Comparison of ENCODE assay signal across 11 cellular contexts in the genomic region with DNA sequence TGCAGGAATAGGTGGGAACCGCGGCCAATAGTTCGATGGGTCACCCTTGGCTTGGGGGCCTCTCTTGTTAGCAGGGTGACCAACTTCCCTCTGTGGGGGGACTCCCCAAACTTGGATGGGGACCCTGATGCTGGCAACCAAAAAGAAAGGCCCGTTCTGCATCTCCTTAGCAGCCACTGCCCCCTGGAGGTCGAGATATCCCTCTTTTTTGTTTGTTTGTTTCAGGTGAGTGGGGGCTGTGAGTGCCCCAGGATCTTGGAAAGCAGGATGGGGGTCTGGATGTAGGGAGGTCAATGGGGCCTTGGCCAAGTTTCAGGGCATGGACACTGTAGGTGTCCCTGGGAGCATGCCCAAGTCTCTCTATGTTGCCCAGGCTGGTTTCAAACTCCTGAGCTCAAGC. TPM values are rescaled to one million over a fixed set of nuclear protein-coding genes. Genes with fewer than 3 reads are reported as not detected.
A peak's percentile ranks its signal among the peaks of the same experiment; 100 is the strongest.
DNase-seq lines count a peak whose midpoint lies in the region; ATAC-seq and TF ChIP-seq lines count a peak whose summit lies in the region.
"Had no signal": no experiment of that assay in that cellular context is flagged by ENCODE, and none has a peak within 500 bp of the region (broad histone marks: within the 10 kb centered on the region; RNA-seq: fewer than 3 reads in every experiment).

No MANE protein-coding gene starts in this region.

- no peak overlapping the region for H3K4me3 ChIP-seq in DND-41 (ENCODE audit: low read depth in 1 of 2, low read length in 2 of 2)
- H3K4me3 ChIP-seq in IMR-90 (ENCODE audit: insufficient read depth, low read depth, low read length) = no peak overlapping the region
- H3K4me3 ChIP-seq in adrenal gland = no peak overlapping the region
- H3K4me3 ChIP-seq in liver (ENCODE audit: low read depth in 1 of 3, low read length in 3 of 3) = no peak overlapping the region
- H3K4me3 ChIP-seq: pancreas had no signal

- no peak overlapping the region for H3K4me2 ChIP-seq in DND-41 (ENCODE audit: insufficient read depth, low read length)
- no peak overlapping the region for H3K4me2 ChIP-seq in IMR-90 (ENCODE audit: low read depth, low read length)

- H2BK20ac ChIP-seq in IMR-90 (ENCODE audit: low read depth, low read length) = peak overlapping the region; percentile 14; the same call in 1 of the 2 replicates

- no peak overlapping the region for H3K27ac ChIP-seq in DND-41 (ENCODE audit: low read length)
- no peak overlapping the region for H3K27ac ChIP-seq in IMR-90 (ENCODE audit: insufficient read depth, low read length)
- no peak overlapping the region for H3K27ac ChIP-seq in adrenal gland
- no peak overlapping the region for H3K27ac ChIP-seq in liver (ENCODE audit: low read depth in 1 of 2, low read length in 2 of 2)
- H3K27ac ChIP-seq: pancreas had no signal

- H4K20me1 ChIP-seq in DND-41 (ENCODE audit: insufficient read depth, low read length) (peaks cover 3% of the 10 kb centered on the region; the same call in 1 of the 2 replicates), IMR-90 (ENCODE audit: insufficient read depth, low read length) (no peaks in the 10 kb centered on the region)

- no peak overlapping the region for H2AFZ ChIP-seq in DND-41 (ENCODE audit: low read depth, low read length)
- H2AFZ ChIP-seq in IMR-90 (replicated peaks; ENCODE audit: low read length, poor library complexity) = peak overlapping the region; percentile 51

- H3K36me3 ChIP-seq in DND-41 (ENCODE audit: insufficient read depth, low read length) (peaks cover 14% of the 10 kb centered on the region), IMR-90 (ENCODE audit: control insufficient read depth, insufficient read depth, low read length) (no peaks in the 10 kb centered on the region), adrenal gland (replicated peaks in 1 of 2) (no peaks in the 10 kb centered on the region), liver (ENCODE audit: control insufficient read depth in 4 of 4, insufficient read depth in 3 of 4, low read depth in 1 of 4, low read length in 3 of 4) (peaks cover 0 to 2% (median 0%) of the 10 kb centered on the region in 4 donors)
- H3K36me3 ChIP-seq: pancreas had no signal

- H2BK5ac ChIP-seq in IMR-90 (ENCODE audit: low read depth, low read length, poor library complexity, severe bottlenecking) = no peak overlapping the region

- H3K14ac ChIP-seq in IMR-90 (replicated peaks; ENCODE audit: low read depth, low read length) = no peak overlapping the region

- CTCF ChIA-PET in IMR-90 (lab: Yijun Ruan, JAX) = interaction anchor here (0.6 to 0.9 kb wide), 2 partner anchors 82 to 117 kb away, joined by 3 to 4 read pairs; no protein-coding TSS in a partner anchor

- in situ Hi-C loops in IMR-90 (cut with MboI; ENCODE audit: low sequenced_read_pairs) = no loop called here

- H3K4me1 ChIP-seq in DND-41 (ENCODE audit: insufficient read depth, low read length) = no peaks in the 10 kb centered on the region
- H3K4me1 ChIP-seq in IMR-90 (ENCODE audit: control insufficient read depth, insufficient read depth, low read length) = peaks cover 15% of the 10 kb centered on the region
- H3K4me1 ChIP-seq in adrenal gland (replicated peaks in 1 of 2) = peaks cover 12 to 16% of the 10 kb centered on the region in 2 donors
- peaks cover 1 to 6% (median 3%) of the 10 kb centered on the region in 4 donors for H3K4me1 ChIP-seq in liver (ENCODE audit: control insufficient read depth in 4 of 4, insufficient read depth in 4 of 4, low read length in 3 of 4)

- no TSS peak for BruUV-seq in IMR-90 (replicated peaks; lab: Mats Ljungman, UMichigan)

- no peak overlapping the region for H3K18ac ChIP-seq in IMR-90 (ENCODE audit: low read depth, low read length)

- H3K56ac ChIP-seq in IMR-90 (ENCODE audit: extremely low read depth, insufficient read depth, low read length) = no peak overlapping the region

- 100% methylated on average over 3 of the region's 5 CpGs; no CpG with 5 or more reads in 1 of the 2 experiments for WGBS in IMR-90 (ENCODE audit: extremely low coverage in 2 of 2, insufficient read length in 1 of 2), 2 experiments
- WGBS in adrenal gland, 4 donors = 54 to 63% (median 57%) methylated on average over 4 to 5 of the region's 5 CpGs
- WGBS in liver = 57% methylated on average over 5 of the region's 5 CpGs

- dilution Hi-C loops in IMR-90 (cut with HindIII; ENCODE audit: low sequenced_read_pairs, unreplicated experiment) = no loop called here

- H3K4ac ChIP-seq in IMR-90 (ENCODE audit: low read depth, low read length) = peak overlapping the region; percentile 67; the same call in 1 of the 2 replicates

- no peak overlapping the region for H2AK9ac ChIP-seq in IMR-90 (replicated peaks; ENCODE audit: low read depth, low read length, poor library complexity)

- no peak overlapping the region; the same call in 2 of the 3 replicates for H2BK15ac ChIP-seq in IMR-90 (ENCODE audit: low read depth, low read length)

- TF ChIP-seq CTCF in DND-41 (IDR thresholded peaks at IDR 0.05; ENCODE audit: borderline replicate concordance, extremely low read depth, low read length, poor library complexity, severe bottlenecking) (peak; percentile 52), IMR-90 (conservative IDR thresholded peaks at IDR 0.05; ENCODE audit: low read depth, low read length) (peak; percentile 52), adrenal gland (IDR thresholded peaks at IDR 0.05) (peak in 5 of 6 experiments; percentile 16 to 50 (median 39)), liver (IDR thresholded peaks at IDR 0.05; ENCODE audit: low read depth, low read length, missing input control) (no peak)

- H3K79me1 ChIP-seq in IMR-90 (ENCODE audit: low read depth in 1 of 2, low read length in 2 of 2) = peaks cover 0 to 3% of the 10 kb centered on the region in 2 experiments; a peak in 2 of 4 replicates

- TF ChIP-seq RAD21 in IMR-90 (IDR thresholded peaks at IDR 0.05; ENCODE audit: low read length) = peak; percentile 61
- TF ChIP-seq RAD21 in liver (IDR thresholded peaks at IDR 0.05) = peak; percentile 48 to 65

- H2AK5ac ChIP-seq in IMR-90 (ENCODE audit: low read depth, low read length) = peak overlapping the region; percentile 92

- peaks cover 6% of the 10 kb centered on the region; the same call in 1 of the 2 replicates for H3K9me1 ChIP-seq in IMR-90 (ENCODE audit: insufficient read depth, low read length)

- intact Hi-C loops in IMR-90 (cut with micrococcal nuclease) = loop anchor here (10.0 kb wide), 2 partner anchors 169 to 221 kb away; no protein-coding TSS in a partner anchor
- intact Hi-C loops in adrenal gland (cut with DNase I) = loop anchor here in 1 of 2 donors (10.0 kb wide), 1 partner anchor 231 kb away; no protein-coding TSS in a partner anchor

- no peak overlapping the region for H4K5ac ChIP-seq in IMR-90 (ENCODE audit: low read depth, low read length)

- H3K9me3 ChIP-seq in DND-41 (ENCODE audit: insufficient read depth, low read length, severe bottlenecking) = no peaks in the 10 kb centered on the region
- H3K9me3 ChIP-seq in IMR-90 (ENCODE audit: control insufficient read depth, insufficient read depth, low read length) = 0 out of 2 replicates have a peak, but pooled peaks cover 2% of the 10 kb centered on the region
- H3K9me3 ChIP-seq in adrenal gland (replicated peaks in 1 of 3) = no peaks in the 10 kb centered on the region
- no peaks in the 10 kb centered on the region for H3K9me3 ChIP-seq in liver (ENCODE audit: control insufficient read depth in 4 of 4, low read length in 3 of 4)
- H3K9me3 ChIP-seq: pancreas had no signal

- no peaks in the 10 kb centered on the region for H3K79me2 ChIP-seq in DND-41 (ENCODE audit: insufficient read depth, low read length)

- POLR2A ChIA-PET in IMR-90 (lab: Charles Lee; ENCODE audit: unreplicated experiment) = no interaction called here

- TF ChIP-seq POLR2A in IMR-90 (IDR thresholded peaks at IDR 0.05; ENCODE audit: low read depth, low read length) (no peak), adrenal gland (IDR thresholded peaks at IDR 0.05) (no peak)

- H4K8ac ChIP-seq in IMR-90 (ENCODE audit: low read depth in 2 of 2, low read length in 2 of 2) = no peak overlapping the region

- H3K9ac ChIP-seq in DND-41 (ENCODE audit: low read depth, low read length) (no peak overlapping the region), IMR-90 (ENCODE audit: low read depth, low read length) (no peak overlapping the region), liver (ENCODE audit: low read depth in 1 of 2, low read length in 2 of 2) (no peak overlapping the region)

- no peak overlapping the region for H2BK120ac ChIP-seq in IMR-90 (ENCODE audit: low read depth, low read length)

- no peak overlapping the region for H3K23ac ChIP-seq in IMR-90 (ENCODE audit: low read depth, low read length)

- H3K27me3 ChIP-seq in DND-41 (ENCODE audit: insufficient read depth, low read length, poor library complexity) = no peaks in the 10 kb centered on the region
- H3K27me3 ChIP-seq in IMR-90 (ENCODE audit: control insufficient read depth, insufficient read depth, low read length) = no peaks in the 10 kb centered on the region
- H3K27me3 ChIP-seq in adrenal gland = no peaks in the 10 kb centered on the region
- no peaks in the 10 kb centered on the region for H3K27me3 ChIP-seq in liver (ENCODE audit: control insufficient read depth in 4 of 4, insufficient read depth in 4 of 4, low read length in 3 of 4)
- H3K27me3 ChIP-seq: pancreas had no signal

- peak; percentile 29 for DNase-seq in DND-41
- no peak for DNase-seq in IMR-90
- DNase-seq in adrenal gland = no peak
- no peak for DNase-seq in DMS153 (lab: John Stamatoyannopoulos, UW)
- no peak for DNase-seq in UCSD-AML1 (lab: John Stamatoyannopoulos, UW; ENCODE audit: unreplicated experiment)
- no peak for DNase-seq in DMS53 (lab: John Stamatoyannopoulos, UW)
- DNase-seq: NCI-H526 treated with DMSO at 0.1 percent for 48 hours, pancreas had no signal

- no peak overlapping the region for H4K91ac ChIP-seq in IMR-90 (ENCODE audit: insufficient read depth, low read depth, low read length)

- ATAC-seq in DND-41 (ENCODE audit: insufficient read depth, low read depth) = no peak
- ATAC-seq in IMR-90 (ENCODE audit: low read depth) = no peak
- ATAC-seq in HG03097 (IDR thresholded peaks at IDR 0.05; ENCODE audit: low FRiP score, unreplicated experiment) = no peak
- ATAC-seq: pancreas; stimulated activated naive CD8-positive, alpha-beta T cell treated with anti-CD3 and anti-CD28 coated beads, Interleukin-15, amount 100 ng/mL, for 72 hours had no signal

RNA-seq across cellular contexts. Expression of gene CRTC1, which starts 7.7 kb away (rescaled TPM):
- total RNA-seq in IMR-90 (2012; rRNA removed) (0.18 and 0.28 TPM in 2 replicates), adrenal gland (10 to 100 TPM in 6 of 8 donors, 1 to 10 TPM in 2; 6.0 to 22.5 (median 10.3) TPM), liver (1 to 10 TPM; 1.5 to 2.2 TPM)
- polyA plus RNA-seq in IMR-90 (2012; rRNA removed) (5.7 and 6.5 TPM in 2 replicates), adrenal gland (10 to 100 TPM in 2 of 3 donors, 1 to 10 TPM in 1; 4.6 to 38.1 (median 18.1) TPM), liver (1 to 10 TPM; 1.5 to 3.5 TPM)
- 3.1 and 6.8 TPM in 2 replicates for polyA plus RNA-seq in IMR-90 (2012; cell fraction: cytosol; rRNA removed)
- polyA plus RNA-seq in IMR-90 (2012; cell fraction: nucleus; rRNA removed; ENCODE audit: low replicate concordance) = 28.3 and 53.7 TPM in 2 replicates

RNA-seq across cellular contexts. Expression of gene KLHL26, which starts 39.0 kb away (rescaled TPM):
- 0.28 and 2.2 TPM in 2 replicates for total RNA-seq in IMR-90 (2012; rRNA removed)
- polyA plus RNA-seq in IMR-90 (2012; rRNA removed) = 4.7 and 5.8 TPM in 2 replicates
- 1.9 and 3.3 TPM in 2 replicates for polyA plus RNA-seq in IMR-90 (2012; cell fraction: cytosol; rRNA removed)
- polyA plus RNA-seq in IMR-90 (2012; cell fraction: nucleus; rRNA removed; ENCODE audit: low replicate concordance) = 2.6 and 6.8 TPM in 2 replicates
- 10 to 100 TPM in 3 of 8 donors, 1 to 10 TPM in 5; 4.8 to 15.2 (median 9.4) TPM for total RNA-seq in adrenal gland
- 1 to 10 TPM; 1.7 to 5.1 (median 3.7) TPM for polyA plus RNA-seq in adrenal gland
- 1 to 10 TPM; 2.4 to 5.9 TPM for total RNA-seq in liver
- polyA plus RNA-seq in liver = 1 to 10 TPM; 2.3 to 2.4 TPM
